8 cellular contexts compared by ENCODE assay signal in genomic region chr7:726084-726853, GRCh38. TPM values are rescaled to one million over a fixed set of nuclear protein-coding genes. Genes with fewer than 3 reads are reported as not detected.
A peak's percentile ranks its signal among the peaks of the same experiment; 100 is the strongest.
DNase-seq lines count a peak whose midpoint lies in the region; ATAC-seq, FAIRE-seq and TF ChIP-seq lines count a peak whose summit lies in the region.

Gene DNAAF5 (plus strand): TSS chr7:726699. CDS start chr7:726721, 22 bp downstream.

- in situ Hi-C loops in GM13976 (cut with MboI; ENCODE audit: low sequenced_read_pairs, unreplicated experiment) = no loop called here

- ATAC-seq in HG02763 (IDR thresholded peaks at IDR 0.05; ENCODE audit: unreplicated experiment) (peak; percentile 86), left ventricle myocardium superior (peak; percentile 89)

- intact Hi-C loops in T-helper 1 cell treated with Interleukin-12 subunit alpha and Interleukin-12 subunit beta and Interleukin-4 antibody, amounts not matched to agents 30 ng/mL and 1 ng/mL, for 36 hours (cut with micrococcal nuclease) = loop anchor here (1.0 to 5.0 kb wide), 9 partner anchors 106 to 1831 kb away; partner anchors contain the start of genes BRAT1, GET4, IQCE and SUN1
- intact Hi-C loops in left ventricle myocardium superior (cut with micrococcal nuclease) = no loop called here

- TF ChIP-seq CTCF in GM13976 (IDR thresholded peaks at IDR 0.05; ENCODE audit: borderline replicate concordance, control extremely low read depth, extremely low read depth, insufficient read depth, missing control alignments) = no peak

- DNase-seq in GM13976 (ENCODE audit: low spot score) = peak; percentile 97
- DNase-seq in NCI-H1417 (lab: John Stamatoyannopoulos, UW) = peak; percentile 88 to 94 (median 92)
- peak; percentile 76 for DNase-seq in amniotic epithelial cell (ENCODE audit: low read depth)
- peak; percentile 92 for DNase-seq in left ventricle myocardium superior
- DNase-seq in pulmonary artery endothelial cell (ENCODE audit: low read depth, low spot score) = peak; percentile 40
- DNase-seq in urothelium cell line (ENCODE audit: low spot score) = peak; percentile 96

- no peak for FAIRE-seq in urothelium cell line (lab: Jason Lieb, UNC)

RNA-seq across cellular contexts. Expression of gene DNAAF5, which starts in this region (rescaled TPM):
- 22.5 and 24.6 TPM in 2 replicates for total RNA-seq in T-helper 1 cell treated with Interleukin-12 subunit alpha and Interleukin-12 subunit beta and Interleukin-4 antibody, amounts not matched to agents 30 ng/mL and 1 ng/mL, for 36 hours
- total RNA-seq in left ventricle myocardium superior = 22.8 TPM
- total RNA-seq in pulmonary artery endothelial cell = 19.3 and 24.0 TPM in 2 replicates

Comparison
In these comparisons a context has a peak if more than half of its experiments do, and no peak if none do; other contexts are left out.
1. Peak in every context shown above with its lines: DNase-seq and ATAC-seq.
2. DNase-seq: peak in every context shown above with its lines; median percentile 97 in GM13976; 96 in urothelium cell line; 92 in NCI-H1417; 92 in left ventricle myocardium superior; 76 in amniotic epithelial cell; 40 in pulmonary artery endothelial cell.